37 cellular contexts compared by ENCODE assay signal in genomic region chr1:108038837-108039236, GRCh38.
"Had no signal": no experiment of that assay in that cellular context is flagged by ENCODE, and none has a peak within 500 bp of the region (broad histone marks: within the 10 kb centered on the region; RNA-seq: fewer than 3 reads in every experiment).

No MANE protein-coding gene starts in this region.

- H3K4me3 ChIP-seq: adrenal gland, body of pancreas, cardiac muscle cell, colonic mucosa, esophagus muscularis mucosa, gastrocnemius medialis, heart left ventricle had no signal

- H3K36me3 Mint-ChIP-seq: activated CD4-positive, alpha-beta memory T cell treated with anti-CD3 and anti-CD28 coated beads for 36 hours; activated CD8-positive, alpha-beta memory T cell treated with anti-CD3 and anti-CD28 coated beads, Interleukin-2, amount 10 ng/mL, durations not matched to agents 7 days and 5 days; activated naive CD4-positive, alpha-beta T cell treated with anti-CD3 and anti-CD28 coated beads, Interleukin-2, amount 50 U/mL, for 24 hours had no signal

- H3K9me3 Mint-ChIP-seq: activated CD4-positive, alpha-beta memory T cell treated with anti-CD3 and anti-CD28 coated beads for 36 hours; activated naive CD4-positive, alpha-beta T cell treated with anti-CD3 and anti-CD28 coated beads for 36 hours; activated naive CD4-positive, alpha-beta T cell treated with anti-CD3 and anti-CD28 coated beads, Interleukin-2, amount 50 U/mL, for 24 hours; activated naive CD8-positive, alpha-beta T cell treated with anti-CD3 and anti-CD28 coated beads, Interleukin-2, amount 50 U/mL, for 24 hours; activated T-helper 1 cell treated with anti-CD3 and anti-CD28 coated beads, Interleukin-12 subunit alpha, Interleukin-12 subunit beta, Interleukin-2, Interleukin-4 antibody, amounts not matched to agents 30 ng/mL and 10 ng/mL and 1 ng/mL, durations not matched to agents 14 hours and 24 hours and 36 hours; activated T-helper 2 cell treated with anti-CD3 and anti-CD28 coated beads, Interferon-gamma antibody, Interleukin-2, Interleukin-4, amounts not matched to agents 10 μg/mL and 5 μg/mL and 100 μg/mL, durations not matched to agents 14 hours and 24 hours and 36 hours; effector memory CD8-positive, alpha-beta T cell; T-helper 2 cell treated with Interferon-gamma antibody and Interleukin-4, amounts not matched to agents 5 μg/mL and 100 μg/mL, for 36 hours had no signal

- H3K27ac ChIP-seq: adrenal gland, body of pancreas, cardiac muscle cell, colonic mucosa, esophagus muscularis mucosa, gastrocnemius medialis had no signal

- H3K4me3 Mint-ChIP-seq: activated CD4-positive, alpha-beta memory T cell treated with anti-CD3 and anti-CD28 coated beads for 36 hours; activated CD4-positive, alpha-beta T cell treated with anti-CD3 and anti-CD28 coated beads for 36 hours; activated CD4-positive, alpha-beta T cell treated with anti-CD3 and anti-CD28 coated beads, Interleukin-2, amount 10 ng/mL, durations not matched to agents 24 days and 14 days; activated CD8-positive, alpha-beta memory T cell treated with anti-CD3 and anti-CD28 coated beads, Interleukin-2, amount 10 ng/mL, durations not matched to agents 7 days and 5 days; activated CD8-positive, alpha-beta T cell treated with anti-CD3 and anti-CD28 coated beads, Interleukin-2, amount 10 ng/mL, durations not matched to agents 7 days and 5 days; activated naive CD4-positive, alpha-beta T cell treated with anti-CD3 and anti-CD28 coated beads for 36 hours; activated naive CD4-positive, alpha-beta T cell treated with anti-CD3 and anti-CD28 coated beads, Interleukin-2, amount 50 U/mL, for 24 hours; activated naive CD8-positive, alpha-beta T cell treated with anti-CD3 and anti-CD28 coated beads for 36 hours; activated naive CD8-positive, alpha-beta T cell treated with anti-CD3 and anti-CD28 coated beads, Interleukin-2, amount 50 U/mL, for 24 hours; activated T-helper 1 cell treated with anti-CD3 and anti-CD28 coated beads, Interleukin-12 subunit alpha, Interleukin-12 subunit beta, Interleukin-2, Interleukin-4 antibody, amounts not matched to agents 30 ng/mL and 10 ng/mL and 1 ng/mL, durations not matched to agents 14 hours and 24 hours and 36 hours; effector memory CD8-positive, alpha-beta T cell; T-helper 17 cell; T-helper 2 cell treated with Interferon-gamma antibody and Interleukin-4, amounts not matched to agents 5 μg/mL and 100 μg/mL, for 36 hours had no signal

- H3K27me3 ChIP-seq: adrenal gland, body of pancreas, cardiac muscle cell, colonic mucosa, esophagus muscularis mucosa, gastrocnemius medialis, heart left ventricle had no signal

- H3K36me3 ChIP-seq: adrenal gland, cardiac muscle cell, colonic mucosa, esophagus muscularis mucosa, gastrocnemius medialis, heart left ventricle had no signal

- H3K4me1 ChIP-seq: adrenal gland, body of pancreas, colonic mucosa, gastrocnemius medialis had no signal

- DNase-seq: activated CD4-positive, alpha-beta memory T cell treated with anti-CD3 and anti-CD28 coated beads for 36 hours; activated CD4-positive, alpha-beta T cell treated with anti-CD3 and anti-CD28 coated beads for 36 hours; activated CD4-positive, alpha-beta T cell treated with anti-CD3 and anti-CD28 coated beads, Interleukin-2, amount 10 ng/mL, durations not matched to agents 24 days and 14 days; activated CD4-positive, CD25-positive, alpha-beta regulatory T cell; activated CD4-positive, CD25-positive, alpha-beta regulatory T cell treated with anti-CD3 and anti-CD28 coated beads, Interleukin-2, amount 50 U/mL, for 72 hours; activated CD8-positive, alpha-beta memory T cell treated with anti-CD3 and anti-CD28 coated beads, Interleukin-2, amount 10 ng/mL, durations not matched to agents 7 days and 5 days; activated CD8-positive, alpha-beta memory T cell treated with anti-CD3 and anti-CD28 coated beads, Interleukin-2, amount 50 U/mL, for 4 hours; activated CD8-positive, alpha-beta T cell treated with anti-CD3 and anti-CD28 coated beads, Interleukin-2, amount 10 ng/mL, durations not matched to agents 7 days and 5 days; activated effector memory CD4-positive, alpha-beta T cell treated with anti-CD3 and anti-CD28 coated beads, Interleukin-2, amount 50 U/mL, for 16 hours; activated naive CD4-positive, alpha-beta T cell treated with anti-CD3 and anti-CD28 coated beads for 36 hours; activated naive CD8-positive, alpha-beta T cell treated with anti-CD3 and anti-CD28 coated beads for 36 hours; activated naive CD8-positive, alpha-beta T cell treated with anti-CD3 and anti-CD28 coated beads, Interleukin-2, amount 50 U/mL, for 24 hours; activated T-cell treated with anti-CD3 and anti-CD28 coated beads, Interleukin-2, amount 50 U/mL, for 1 hour; activated T-cell treated with anti-CD3 and anti-CD28 coated beads, Interleukin-2, amount 50 U/mL, for 48 hours; adrenal gland; amygdala; aorta; body of pancreas; central memory CD4-positive, alpha-beta T cell; cerebellar nuclear complex; colonic mucosa; dermis blood vessel endothelial cell; effector CD4-positive, alpha-beta T cell; effector memory CD8-positive, alpha-beta T cell; erythroblast; gastrocnemius medialis; glutamatergic neuron; heart left ventricle; T-helper 1 cell; T-helper 17 cell; T1000 had no signal

- ATAC-seq: activated CD4-positive, alpha-beta T cell treated with anti-CD3 and anti-CD28 coated beads for 36 hours; activated CD8-positive, alpha-beta memory T cell treated with anti-CD3 and anti-CD28 coated beads, Interleukin-2, amount 10 ng/mL, durations not matched to agents 7 days and 5 days; activated CD8-positive, alpha-beta T cell treated with anti-CD3 and anti-CD28 coated beads, Interleukin-2, amount 10 ng/mL, durations not matched to agents 7 days and 5 days; activated naive CD8-positive, alpha-beta T cell treated with anti-CD3 and anti-CD28 coated beads, Interleukin-2, amount 50 U/mL, for 24 hours; body of pancreas; effector memory CD8-positive, alpha-beta T cell; gastrocnemius medialis; heart left ventricle; T-helper 17 cell had no signal

- H3K27me3 Mint-ChIP-seq: activated CD4-positive, alpha-beta memory T cell treated with anti-CD3 and anti-CD28 coated beads for 36 hours; activated CD4-positive, alpha-beta T cell treated with anti-CD3 and anti-CD28 coated beads for 36 hours; activated CD4-positive, alpha-beta T cell treated with anti-CD3 and anti-CD28 coated beads, Interleukin-2, amount 10 ng/mL, durations not matched to agents 24 days and 14 days; activated CD8-positive, alpha-beta memory T cell treated with anti-CD3 and anti-CD28 coated beads, Interleukin-2, amount 10 ng/mL, durations not matched to agents 7 days and 5 days; activated naive CD4-positive, alpha-beta T cell treated with anti-CD3 and anti-CD28 coated beads, Interleukin-2, amount 50 U/mL, for 24 hours; activated naive CD8-positive, alpha-beta T cell treated with anti-CD3 and anti-CD28 coated beads for 36 hours; activated naive CD8-positive, alpha-beta T cell treated with anti-CD3 and anti-CD28 coated beads, Interleukin-2, amount 50 U/mL, for 24 hours; effector memory CD8-positive, alpha-beta T cell had no signal

- H3K9me3 ChIP-seq: adrenal gland, body of pancreas, colonic mucosa, esophagus muscularis mucosa, gastrocnemius medialis, heart left ventricle had no signal

- H3K27ac Mint-ChIP-seq: activated CD4-positive, alpha-beta memory T cell treated with anti-CD3 and anti-CD28 coated beads for 36 hours; activated CD4-positive, alpha-beta T cell treated with anti-CD3 and anti-CD28 coated beads for 36 hours; activated CD4-positive, alpha-beta T cell treated with anti-CD3 and anti-CD28 coated beads, Interleukin-2, amount 10 ng/mL, durations not matched to agents 24 days and 14 days; activated CD8-positive, alpha-beta memory T cell treated with anti-CD3 and anti-CD28 coated beads, Interleukin-2, amount 10 ng/mL, durations not matched to agents 7 days and 5 days; activated CD8-positive, alpha-beta T cell treated with anti-CD3 and anti-CD28 coated beads, Interleukin-2, amount 10 ng/mL, durations not matched to agents 7 days and 5 days; activated naive CD4-positive, alpha-beta T cell treated with anti-CD3 and anti-CD28 coated beads for 36 hours; activated naive CD4-positive, alpha-beta T cell treated with anti-CD3 and anti-CD28 coated beads, Interleukin-2, amount 50 U/mL, for 24 hours; activated naive CD8-positive, alpha-beta T cell treated with anti-CD3 and anti-CD28 coated beads for 36 hours; activated naive CD8-positive, alpha-beta T cell treated with anti-CD3 and anti-CD28 coated beads, Interleukin-2, amount 50 U/mL, for 24 hours; activated T-helper 1 cell treated with anti-CD3 and anti-CD28 coated beads, Interleukin-12 subunit alpha, Interleukin-12 subunit beta, Interleukin-2, Interleukin-4 antibody, amounts not matched to agents 30 ng/mL and 10 ng/mL and 1 ng/mL, durations not matched to agents 14 hours and 24 hours and 36 hours; activated T-helper 2 cell treated with anti-CD3 and anti-CD28 coated beads, Interferon-gamma antibody, Interleukin-2, Interleukin-4, amounts not matched to agents 10 μg/mL and 5 μg/mL and 100 μg/mL, durations not matched to agents 14 hours and 24 hours and 36 hours; effector memory CD8-positive, alpha-beta T cell; T-helper 17 cell; T-helper 2 cell treated with Interferon-gamma antibody and Interleukin-4, amounts not matched to agents 5 μg/mL and 100 μg/mL, for 36 hours had no signal
